ENCODE assay signal across 18 cellular contexts in genomic region chrX:92231391-92231790, GRCh38.
A peak's percentile ranks its signal among the peaks of the same experiment; 100 is the strongest.
DNase-seq lines count a peak whose midpoint lies in the region; ATAC-seq and TF ChIP-seq lines count a peak whose summit lies in the region.
"Had no signal": no experiment of that assay in that cellular context is flagged by ENCODE, and none has a peak within 500 bp of the region (broad histone marks: within the 10 kb centered on the region; RNA-seq: fewer than 3 reads in every experiment).

No MANE protein-coding gene starts in this region.

- no peak overlapping the region for H3K9ac ChIP-seq in neuronal stem cell (ENCODE audit: low read depth, low read length, poor library complexity)
- H3K9ac ChIP-seq: BLaER1, GM23248 had no signal

- intact Hi-C loops in Right ventricle myocardium inferior (cut with DNase I): no loop called here

- H2AFZ ChIP-seq in neuronal stem cell (ENCODE audit: low read length): no peak overlapping the region
- H2AFZ ChIP-seq: GM23248 had no signal

- H3K36me3 ChIP-seq in neuronal stem cell (replicated peaks in 1 of 2; ENCODE audit: control insufficient read depth in 2 of 2, insufficient read depth in 2 of 2, low read length in 2 of 2): no peaks in the 10 kb centered on the region
- H3K36me3 ChIP-seq: BLaER1 had no signal

- H3K4me1 ChIP-seq in foreskin keratinocyte: no peaks in the 10 kb centered on the region
- no peaks in the 10 kb centered on the region for H3K4me1 ChIP-seq in neuronal stem cell (ENCODE audit: control insufficient read depth in 2 of 2, insufficient read depth in 1 of 2, low read depth in 1 of 2, low read length in 2 of 2)
- H3K4me1 ChIP-seq: A549, BLaER1 had no signal

- no CpG with 5 or more reads among the region's 2 CpGs for WGBS in neuronal stem cell (ENCODE audit: extremely low coverage in 2 of 2, insufficient read length in 2 of 2, insufficient replicate concordance in 1 of 2), 2 donors

- H3K27me3 ChIP-seq in foreskin keratinocyte: no peaks in the 10 kb centered on the region
- no peaks in the 10 kb centered on the region for H3K27me3 ChIP-seq in neuronal stem cell (ENCODE audit: control insufficient read depth in 3 of 3, insufficient read depth in 3 of 3, low read depth in 1 of 3, low read length in 3 of 3)

- H3K36me3 Mint-ChIP-seq in WTC11: no peaks in the 10 kb centered on the region
- H3K36me3 Mint-ChIP-seq: CD14-positive monocyte; CD8-positive, alpha-beta T cell had no signal

- H4K8ac ChIP-seq in neuronal stem cell (ENCODE audit: low read depth, low read length): no peak overlapping the region

- peaks cover 24% of the 10 kb centered on the region for H3K4me1 Mint-ChIP-seq in WTC11
- H3K4me1 Mint-ChIP-seq: CD14-positive monocyte had no signal

- no peak overlapping the region for H2AK5ac ChIP-seq in neuronal stem cell (ENCODE audit: low read depth, low read length)

- H4K91ac ChIP-seq in neuronal stem cell (ENCODE audit: low read depth, low read length, poor library complexity): no peak overlapping the region

- H3K27ac ChIP-seq in foreskin keratinocyte: no peak overlapping the region
- no peak overlapping the region for H3K27ac ChIP-seq in neuronal stem cell (replicated peaks; ENCODE audit: low read length)
- H3K27ac ChIP-seq: 22Rv1, A549, BLaER1, GM23248 had no signal

- H2BK120ac ChIP-seq in neuronal stem cell (ENCODE audit: low read depth, low read length): no peak overlapping the region

- no peak overlapping the region for H2BK5ac ChIP-seq in neuronal stem cell (ENCODE audit: low read length)

- H3K23ac ChIP-seq in neuronal stem cell (ENCODE audit: low read depth, low read length, poor library complexity): no peak overlapping the region

- no peaks in the 10 kb centered on the region for H3K79me1 ChIP-seq in neuronal stem cell (ENCODE audit: low read depth, low read length)

- CTCF ChIA-PET in WTC11 (lab: Charles Lee): no interaction called here

- DNase-seq in NCI-H1105 treated with DMSO at 0.1 percent for 48 hours (lab: John Stamatoyannopoulos, UW) (peak; percentile 19), NCI-H1105 (lab: John Stamatoyannopoulos, UW) (no peak), WTC11 (ENCODE audit: low spot score) (no peak), foreskin keratinocyte (peak; percentile 51 to 66), DMS79 treated with DMSO at 0.1 percent for 48 hours (lab: John Stamatoyannopoulos, UW) (no peak), neuronal stem cell (ENCODE audit: low spot score) (no peak), Right ventricle myocardium inferior (ENCODE audit: missing footprints) (no peak)
- DNase-seq: Calu3; CD8-positive, alpha-beta T cell; DND-41; EL; GM23248; IMR-90 had no signal

- POLR2A ChIA-PET in WTC11 (lab: Charles Lee): no interaction called here

- H3K9me3 ChIP-seq in neuronal stem cell (replicated peaks in 1 of 2; ENCODE audit: control insufficient read depth in 2 of 2, insufficient read depth in 1 of 2, low read depth in 1 of 2, low read length in 2 of 2): no peaks in the 10 kb centered on the region
- H3K9me3 ChIP-seq: A549, BLaER1 had no signal

- no peak overlapping the region for H3K4me2 ChIP-seq in neuronal stem cell (ENCODE audit: insufficient read depth, low read length, poor library complexity, severe bottlenecking)
- H3K4me2 ChIP-seq: A549, BLaER1 had no signal

- no peak overlapping the region for H2BK15ac ChIP-seq in neuronal stem cell (ENCODE audit: low read length)

- ATAC-seq in WTC11 (no peak), foreskin keratinocyte (no peak), Right ventricle myocardium inferior (no peak)
- ATAC-seq: CD8-positive, alpha-beta T cell had no signal

- H3K9me3 Mint-ChIP-seq in WTC11: no peaks in the 10 kb centered on the region
- H3K9me3 Mint-ChIP-seq: CD8-positive, alpha-beta T cell had no signal

- no peak overlapping the region for H2BK12ac ChIP-seq in neuronal stem cell (ENCODE audit: low read length)

- no peak for TF ChIP-seq CTCF in WTC11 (IDR thresholded peaks at IDR 0.05)
- TF ChIP-seq CTCF in foreskin keratinocyte (conservative IDR thresholded peaks at IDR 0.05): no peak

- H3K27ac Mint-ChIP-seq in WTC11: 0 out of 2 replicates have a peak overlapping the region, but pooled peaks have one; percentile 44
- H3K27ac Mint-ChIP-seq: CD14-positive monocyte; CD8-positive, alpha-beta T cell had no signal

- H3K4ac ChIP-seq in neuronal stem cell (ENCODE audit: low read length): no peak overlapping the region

- H3K27me3 Mint-ChIP-seq in WTC11 (ENCODE audit: low read depth): no peaks in the 10 kb centered on the region

- H3K4me3 Mint-ChIP-seq in WTC11: no peak overlapping the region
- H3K4me3 Mint-ChIP-seq: CD14-positive monocyte; CD8-positive, alpha-beta T cell had no signal

- H3K4me3 ChIP-seq in neuronal stem cell (ENCODE audit: low read length in 2 of 2): no peak overlapping the region
- H3K4me3 ChIP-seq: A549, BLaER1, GM12878, GM23248 had no signal

- no peak overlapping the region for H3K14ac ChIP-seq in neuronal stem cell (ENCODE audit: low read length)

- H3K18ac ChIP-seq in neuronal stem cell (ENCODE audit: low read length): no peak overlapping the region

TF ChIP-seq in WTC11, 78 proteins besides CTCF, POLR2A, EP300 and RAD21:
- no peak for TF ChIP-seq SP1 (CRISPR knock-in tag; conservative IDR thresholded peaks at IDR 0.05)
- no peak for TF ChIP-seq ATF3 (CRISPR knock-in tag; conservative IDR thresholded peaks at IDR 0.05)
- TF ChIP-seq E2F1 (CRISPR knock-in tag; IDR thresholded peaks at IDR 0.05): no peak
- TF ChIP-seq ETV6 (CRISPR knock-in tag; IDR thresholded peaks at IDR 0.05): no peak
- TF ChIP-seq FOXP1 (CRISPR knock-in tag; IDR thresholded peaks at IDR 0.05; ENCODE audit: borderline replicate concordance): no peak
- no peak for TF ChIP-seq ATF6 (CRISPR knock-in tag; IDR thresholded peaks at IDR 0.05)
- TF ChIP-seq USF1 (CRISPR knock-in tag; IDR thresholded peaks at IDR 0.05): no peak
- no peak for TF ChIP-seq GRHL2 (CRISPR knock-in tag; IDR thresholded peaks at IDR 0.05; ENCODE audit: insufficient replicate concordance, severe bottlenecking)

Comparison
In these comparisons a context has a peak if more than half of its experiments do, and no peak if none do; other contexts are left out.
1. DNase-seq: peak in NCI-H1105 treated with DMSO at 0.1 percent for 48 hours (single experiment) and foreskin keratinocyte (2 of 2); none in NCI-H1105 (single experiment), WTC11 (single experiment), DMS79 treated with DMSO at 0.1 percent for 48 hours (single experiment), neuronal stem cell (single experiment) and Right ventricle myocardium inferior (single experiment).